Comparison of ENCODE assay signal across 19 cellular contexts in genomic region chr12:104306376-104306775, GRCh38.
"Had no signal": no experiment of that assay in that cellular context is flagged by ENCODE, and none has a peak within 500 bp of the region (broad histone marks: within the 10 kb centered on the region; RNA-seq: fewer than 3 reads in every experiment).

No MANE protein-coding gene starts in this region.

- H3K27me3 ChIP-seq: dorsolateral prefrontal cortex, hepatocyte, upper lobe of left lung had no signal

- H3K27ac ChIP-seq: dorsolateral prefrontal cortex, lower lobe of right lung, thoracic aorta, upper lobe of left lung, VCaP had no signal

- H3K4me3 ChIP-seq: dorsolateral prefrontal cortex, hepatocyte, lower lobe of right lung, mucosa of descending colon, thoracic aorta, upper lobe of left lung had no signal

- DNase-seq: activated CD4-positive, alpha-beta memory T cell treated with anti-CD3 and anti-CD28 coated beads, Interleukin-2, amount 10 ng/mL, durations not matched to agents 7 days and 5 days; activated naive CD4-positive, alpha-beta T cell; central memory CD4-positive, alpha-beta T cell; dorsolateral prefrontal cortex; effector memory CD8-positive, alpha-beta T cell; foreskin fibroblast; immature natural killer cell; lower lobe of right lung; mesendoderm; mucosa of descending colon; stimulated activated CD4-positive, alpha-beta T cell treated with anti-CD3 and anti-CD28 coated beads, Interleukin-2, amount 100 ng/mL, for 48 hours; stimulated activated CD8-positive, alpha-beta memory T cell treated with anti-CD3 and anti-CD28 coated beads, Interleukin-4, amount 100 ng/mL, for 48 hours; stimulated activated naive B cell treated with anti-CD40 and anti-IgM and Interleukin-4, amounts not matched to agents 10 μg/mL and 1 μg/mL and 100 μg/mL, for 72 hours; upper lobe of left lung had no signal

- H2AFZ ChIP-seq: hepatocyte had no signal

- ATAC-seq: activated CD4-positive, CD25-positive, alpha-beta regulatory T cell treated with anti-CD3 and anti-CD28 coated beads, Interleukin-2, amount 50 U/mL, for 24 hours; effector memory CD8-positive, alpha-beta T cell; left lobe of liver; lower lobe of right lung; mucosa of descending colon; stimulated activated naive B cell treated with anti-CD40 and anti-IgM and Interleukin-4, amounts not matched to agents 10 μg/mL and 1 μg/mL and 100 μg/mL, for 72 hours had no signal

- H3K9me3 ChIP-seq: lower lobe of right lung, mucosa of descending colon, thoracic aorta, upper lobe of left lung had no signal
